7 cellular contexts compared by ENCODE assay signal in genomic region chr1:83440586-83440985, GRCh38.
DNase-seq lines count a peak whose midpoint lies in the region; FAIRE-seq and TF ChIP-seq lines count a peak whose summit lies in the region.
"Not testable (repeated sequence)": the region's sequence is repeated elsewhere in the genome, so short reads cannot be mapped to it uniquely, and the experiment has no call there.

No MANE protein-coding gene starts in this region.

- DNase-seq in AG09309 (ENCODE audit: low read depth) (peak; percentile 87), LNCaP clone FGC (ENCODE audit: low read depth) (peak; percentile 59), astrocyte of the cerebellum (ENCODE audit: low read depth) (peak; percentile 13), epithelial cell of prostate (ENCODE audit: low read depth, low spot score) (peak; percentile 3), fibroblast of villous mesenchyme (ENCODE audit: low read depth) (peak; percentile 53), mesenchymal stem cell (peak; percentile 29)
- DNase-seq in GM18507 (ENCODE audit: extremely low spot score, insufficient read length, low read depth), result not testable (repeated sequence)

- FAIRE-seq in GM18507 (lab: Jason Lieb, UNC), result peak; percentile 51

- not testable (repeated sequence) for H3K27me3 ChIP-seq in mesenchymal stem cell (ENCODE audit: control insufficient read depth in 1 of 2, insufficient read depth in 1 of 2, low read length in 2 of 2)

- not testable (repeated sequence) for H3K4me1 ChIP-seq in mesenchymal stem cell (ENCODE audit: control insufficient read depth, insufficient read depth, low read depth, low read length)

- WGBS in mesenchymal stem cell, result no CpG with 5 or more reads among the region's 3 CpGs

- H3K9me3 ChIP-seq in mesenchymal stem cell (ENCODE audit: control insufficient read depth, low read length), result not testable (repeated sequence)

- not testable (repeated sequence) for H3K23ac ChIP-seq in mesenchymal stem cell (ENCODE audit: low read length in 2 of 2)

- not testable (repeated sequence) for H2BK15ac ChIP-seq in mesenchymal stem cell (ENCODE audit: low read depth, poor library complexity, severe bottlenecking)

- H3K4me3 ChIP-seq in AG09309 (ENCODE audit: control insufficient read depth, low read depth, low read length); LNCaP clone FGC (ENCODE audit: low read depth, low read length); astrocyte of the cerebellum (ENCODE audit: low read depth, low read length); fibroblast of villous mesenchyme (ENCODE audit: low read depth, low read length); mesenchymal stem cell (ENCODE audit: insufficient read depth in 1 of 2, low read depth in 1 of 2, low read length in 2 of 2): not testable (repeated sequence)

- not testable (repeated sequence) for H3K36me3 ChIP-seq in mesenchymal stem cell (ENCODE audit: control insufficient read depth in 1 of 2, insufficient read depth in 2 of 2, low read depth in 1 of 2, low read length in 2 of 2)

- H3K4ac ChIP-seq in mesenchymal stem cell (ENCODE audit: low read depth in 1 of 2, low read length in 2 of 2), result not testable (repeated sequence)

- not testable (repeated sequence) for H3K18ac ChIP-seq in mesenchymal stem cell (ENCODE audit: low read depth in 1 of 2, low read length in 2 of 2)

- H4K8ac ChIP-seq in mesenchymal stem cell (ENCODE audit: low read length), result not testable (repeated sequence)

- TF ChIP-seq CTCF in AG09309 (IDR thresholded peaks at IDR 0.05; ENCODE audit: control insufficient read depth, insufficient read depth, low read depth, low read length, missing control alignments); LNCaP clone FGC (IDR thresholded peaks at IDR 0.05; ENCODE audit: control insufficient read depth, extremely low read depth, insufficient read depth); astrocyte of the cerebellum (IDR thresholded peaks at IDR 0.05; ENCODE audit: low read depth, low read length, missing control alignments); fibroblast of villous mesenchyme (IDR thresholded peaks at IDR 0.05; ENCODE audit: insufficient read depth, low read depth, low read length): not testable (repeated sequence)

- not testable (repeated sequence) for H3K27ac ChIP-seq in epithelial cell of prostate; mesenchymal stem cell (ENCODE audit: low read length, poor library complexity, severe bottlenecking)

- H2AK5ac ChIP-seq in mesenchymal stem cell (ENCODE audit: low read length, severe bottlenecking), result not testable (repeated sequence)

- not testable (repeated sequence) for H3K14ac ChIP-seq in mesenchymal stem cell (ENCODE audit: low read length in 2 of 2)

- not testable (repeated sequence) for H3K79me1 ChIP-seq in mesenchymal stem cell (replicated peaks; ENCODE audit: low read length, poor library complexity, severe bottlenecking)

- not testable (repeated sequence) for H3K9ac ChIP-seq in mesenchymal stem cell (ENCODE audit: low read length)

- H4K91ac ChIP-seq in mesenchymal stem cell (ENCODE audit: low read length), result not testable (repeated sequence)

- not testable (repeated sequence) for H2BK5ac ChIP-seq in mesenchymal stem cell (ENCODE audit: low read depth, low read length, poor library complexity, severe bottlenecking)

- in situ Hi-C loops in astrocyte of the cerebellum (cut with HindIII; ENCODE audit: low sequenced_read_pairs), result not testable (repeated sequence)

- H2BK12ac ChIP-seq in mesenchymal stem cell (ENCODE audit: low read length in 2 of 2), result not testable (repeated sequence)

- H2BK120ac ChIP-seq in mesenchymal stem cell (ENCODE audit: low read depth, low read length), result not testable (repeated sequence)

- not testable (repeated sequence) for H3K4me2 ChIP-seq in mesenchymal stem cell (ENCODE audit: low read length, poor library complexity, severe bottlenecking)

- not testable (repeated sequence) for H2AFZ ChIP-seq in mesenchymal stem cell (ENCODE audit: low read depth, low read length)
